ENCODE assay signal across 8 cellular contexts in the genomic region with DNA sequence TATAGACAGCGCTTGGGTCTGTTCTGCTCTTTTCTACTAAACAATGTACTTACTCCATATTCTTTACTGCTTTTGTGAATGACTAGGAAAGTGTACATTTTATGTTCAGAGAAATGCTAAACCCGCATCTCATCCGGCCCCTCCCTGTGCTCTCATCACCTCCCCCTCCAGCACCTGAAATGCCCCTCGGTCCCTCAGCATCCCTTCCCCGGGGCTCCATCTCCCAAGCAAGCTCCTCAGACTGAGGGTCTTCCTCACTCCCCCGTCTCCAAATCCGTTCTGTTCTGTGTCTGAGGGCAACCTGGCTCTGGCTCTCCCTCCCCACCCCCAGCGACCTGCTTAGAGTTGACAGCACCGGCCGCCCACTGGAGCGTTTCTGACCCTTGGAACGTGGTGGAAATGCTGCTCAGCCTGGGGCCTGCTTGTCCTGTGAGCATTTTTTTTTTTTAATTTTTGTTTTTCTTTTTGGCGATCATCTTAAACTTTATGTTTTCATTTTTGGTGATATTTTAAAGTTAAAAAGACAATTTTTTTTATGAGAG. TPM values are rescaled to one million over a fixed set of nuclear protein-coding genes. Genes with fewer than 3 reads are reported as not detected.
A peak's percentile ranks its signal among the peaks of the same experiment; 100 is the strongest.
DNase-seq lines count a peak whose midpoint lies in the region; ATAC-seq, FAIRE-seq and TF ChIP-seq lines count a peak whose summit lies in the region.

No MANE protein-coding gene starts in this region.

- H3K27me3 ChIP-seq in ACC112 (ENCODE audit: insufficient read depth, low read length) (no peaks in the 10 kb centered on the region), muscle layer of colon (ENCODE audit: control insufficient read depth in 1 of 2, insufficient read depth in 2 of 2, low read length in 2 of 2) (no peaks in the 10 kb centered on the region)

- no peak overlapping the region for H2AFZ ChIP-seq in ACC112 (ENCODE audit: low read length, unreplicated experiment)

- ATAC-seq in central memory CD8-positive, alpha-beta T cell (replicated peaks; ENCODE audit: extremely low read depth, poor library complexity, severe bottlenecking) = no peak

- no peaks in the 10 kb centered on the region for H3K9me3 Mint-ChIP-seq in central memory CD8-positive, alpha-beta T cell

- DNase-seq in HuH-7 (ENCODE audit: low spot score) (peak; percentile 74), retina (no peak), NCI-H524 (lab: John Stamatoyannopoulos, UW) (no peak), amniotic stem cell (lab: John Stamatoyannopoulos, UW) (no peak), GM12891 (ENCODE audit: insufficient read length, low spot score) (no peak)
- DNase-seq in central memory CD8-positive, alpha-beta T cell (ENCODE audit: low spot score in 2 of 2) = no peak

- no peaks in the 10 kb centered on the region for H3K9me3 ChIP-seq in muscle layer of colon (ENCODE audit: low read length)

- FAIRE-seq in GM12891 (lab: Jason Lieb, UNC) = no peak

- H3K9ac ChIP-seq in muscle layer of colon (ENCODE audit: low read length) = peak overlapping the region; percentile 49

- peak overlapping the region; percentile 53 for H3K27ac Mint-ChIP-seq in central memory CD8-positive, alpha-beta T cell (ENCODE audit: low read depth)

- H3K27me3 Mint-ChIP-seq in central memory CD8-positive, alpha-beta T cell = no peaks in the 10 kb centered on the region

- H3K36me3 ChIP-seq in ACC112 (ENCODE audit: insufficient read depth, low read length) (peaks cover 8% of the 10 kb centered on the region; the same call in 1 of the 2 replicates), muscle layer of colon (ENCODE audit: insufficient read depth, low read length) (peaks cover 25% of the 10 kb centered on the region)

- H3K4me3 ChIP-seq in ACC112 (ENCODE audit: low read depth, low read length) (peak overlapping the region; percentile 86), muscle layer of colon (ENCODE audit: low read depth in 1 of 2, low read length in 2 of 2) (peak overlapping the region; percentile 63 to 64)

- peaks cover 20% of the 10 kb centered on the region for H3K36me3 Mint-ChIP-seq in central memory CD8-positive, alpha-beta T cell (ENCODE audit: insufficient read depth)

- H3K4me3 Mint-ChIP-seq in central memory CD8-positive, alpha-beta T cell = peak overlapping the region; percentile 78

- H3K79me2 ChIP-seq in ACC112 (ENCODE audit: control insufficient read depth, insufficient read depth, low read length, unreplicated experiment) = peaks cover 24% of the 10 kb centered on the region

- H3K4me1 ChIP-seq in ACC112 (ENCODE audit: control insufficient read depth, insufficient read depth, low read length, unreplicated experiment) (peaks cover 4% of the 10 kb centered on the region), muscle layer of colon (ENCODE audit: insufficient read depth, low read length) (peaks cover 17% of the 10 kb centered on the region)

- H3K27ac ChIP-seq in ACC112 (ENCODE audit: low read depth, low read length) = no peak overlapping the region
- no peak overlapping the region for H3K27ac ChIP-seq in muscle layer of colon (ENCODE audit: low read depth, low read length)

- no peak for TF ChIP-seq POLR2A in GM12891 (IDR thresholded peaks at IDR 0.05; ENCODE audit: low read depth, low read length)

- H3K4me1 Mint-ChIP-seq in central memory CD8-positive, alpha-beta T cell = peaks cover 22% of the 10 kb centered on the region

TF ChIP-seq in GM12891, 5 proteins besides CTCF, POLR2A, EP300 and RAD21:
- no peak for TF ChIP-seq POLR2AphosphoS5 (IDR thresholded peaks at IDR 0.05; ENCODE audit: low read depth, low read length)
- TF ChIP-seq PAX5 (IDR thresholded peaks at IDR 0.05; ENCODE audit: insufficient read depth, low read length, severe bottlenecking) = no peak
- TF ChIP-seq TAF1 (IDR thresholded peaks at IDR 0.05; ENCODE audit: low read depth, low read length) = no peak
- TF ChIP-seq SPI1 (IDR thresholded peaks at IDR 0.05; ENCODE audit: low read depth, low read length) = no peak
- no peak for TF ChIP-seq POU2F2 (IDR thresholded peaks at IDR 0.05; ENCODE audit: low read depth, low read length)

RNA-seq across cellular contexts. Expression of a gene that starts 1.4 kb away (rescaled TPM):
- polyA plus RNA-seq in GM12891 (2012; ENCODE audit: low read depth, missing spikeins) = 10.4 TPM

RNA-seq across cellular contexts. Expression of a gene that starts 16.5 kb away (rescaled TPM):
- polyA plus RNA-seq in GM12891 (2012; ENCODE audit: low read depth, missing spikeins) = 53.0 TPM

RNA-seq across cellular contexts. Expression of a gene that starts 31.7 kb away (rescaled TPM):
- 0.67 TPM for polyA plus RNA-seq in GM12891 (2012; ENCODE audit: low read depth, missing spikeins)

RNA-seq across cellular contexts. Expression of a gene that starts 42.6 kb away (rescaled TPM):
- polyA plus RNA-seq in GM12891 (2012; ENCODE audit: low read depth, missing spikeins) = 25.2 TPM

RNA-seq across cellular contexts. Expression of a gene that starts 48.9 kb away (rescaled TPM):
- 32.6 TPM for polyA plus RNA-seq in GM12891 (2012; ENCODE audit: low read depth, missing spikeins)
